ENCODE assay signal across 8 cellular contexts in genomic region chr15:40103124-40103858, GRCh38. TPM values are rescaled to one million over a fixed set of nuclear protein-coding genes. Genes with fewer than 3 reads are reported as not detected.
DNase-seq lines count a peak whose midpoint lies in the region; ATAC-seq and TF ChIP-seq lines count a peak whose summit lies in the region.

No MANE protein-coding gene starts in this region.

- no peak for ATAC-seq in HG03457 (IDR thresholded peaks at IDR 0.05; ENCODE audit: unreplicated experiment)

- H3K4me3 Mint-ChIP-seq in chondrocyte (ENCODE audit: unreplicated experiment), result peak overlapping the region; percentile 58
- no peak overlapping the region for H3K4me3 Mint-ChIP-seq in activated T-cell treated with anti-CD3 and anti-CD28 coated beads, Interleukin-2, amount 50 U/mL, for 24 hours

- H3K36me3 ChIP-seq in subcutaneous abdominal adipose tissue (ENCODE audit: control insufficient read depth in 5 of 5, insufficient read depth in 5 of 5, low read length in 5 of 5), result peaks cover 0 to 3% (median 0%) of the 10 kb centered on the region in 5 donors

- no peaks in the 10 kb centered on the region for H3K27me3 Mint-ChIP-seq in chondrocyte (ENCODE audit: low read depth)
- H3K27me3 Mint-ChIP-seq in activated T-cell treated with anti-CD3 and anti-CD28 coated beads, Interleukin-2, amount 50 U/mL, for 24 hours, result no peaks in the 10 kb centered on the region

- H3K4me3 ChIP-seq in subcutaneous abdominal adipose tissue (ENCODE audit: low read depth in 1 of 5, low read length in 5 of 5), result peak overlapping the region; percentile 9 to 46 (median 29)

- H3K27ac Mint-ChIP-seq in chondrocyte (ENCODE audit: unreplicated experiment), result peak overlapping the region; percentile 96
- H3K27ac Mint-ChIP-seq in activated T-cell treated with anti-CD3 and anti-CD28 coated beads, Interleukin-2, amount 50 U/mL, for 24 hours, result no peak overlapping the region

- no peaks in the 10 kb centered on the region for H3K9me3 Mint-ChIP-seq in chondrocyte (ENCODE audit: low read depth)
- H3K9me3 Mint-ChIP-seq in activated T-cell treated with anti-CD3 and anti-CD28 coated beads, Interleukin-2, amount 50 U/mL, for 24 hours, result no peaks in the 10 kb centered on the region

- peak overlapping the region in 4 of 5 donors; percentile 16 to 73 (median 60) for H3K9ac ChIP-seq in subcutaneous abdominal adipose tissue (ENCODE audit: low read length in 5 of 5)

- H3K27me3 ChIP-seq in subcutaneous abdominal adipose tissue (ENCODE audit: control insufficient read depth in 5 of 5, insufficient read depth in 4 of 5, low read length in 5 of 5), result no peaks in the 10 kb centered on the region

- H3K27ac ChIP-seq in subcutaneous abdominal adipose tissue (ENCODE audit: low read depth, low read length), result peak overlapping the region; percentile 81

- H3K4me1 ChIP-seq in subcutaneous abdominal adipose tissue (ENCODE audit: control insufficient read depth in 5 of 5, insufficient read depth in 5 of 5, low read length in 5 of 5), result peaks cover 41 to 98% (median 96%) of the 10 kb centered on the region in 5 donors

- DNase-seq in ELR (ENCODE audit: low read depth) (peak; percentile 51), NCI-H446 (lab: John Stamatoyannopoulos, UW) (peak; percentile 90 to 97), chondrocyte (ENCODE audit: low spot score) (peak; percentile 98), kidney glomerular epithelial cell (lab: John Stamatoyannopoulos, UW) (peak; percentile 15)
- DNase-seq in activated T-cell treated with anti-CD3 and anti-CD28 coated beads, Interleukin-2, amount 50 U/mL, for 24 hours, result no peak
- no peak for DNase-seq in activated T-cell treated with anti-CD3 and anti-CD28 coated beads, Interleukin-2, amount 50 U/mL, for 48 hours

- no peak for TF ChIP-seq CTCF in chondrocyte (IDR thresholded peaks at IDR 0.05)

- no peaks in the 10 kb centered on the region for H3K9me3 ChIP-seq in subcutaneous abdominal adipose tissue (ENCODE audit: control insufficient read depth in 5 of 5, low read length in 5 of 5)

- peaks cover 3% of the 10 kb centered on the region for H3K36me3 Mint-ChIP-seq in chondrocyte (ENCODE audit: low read depth)
- peaks cover 1% of the 10 kb centered on the region for H3K36me3 Mint-ChIP-seq in activated T-cell treated with anti-CD3 and anti-CD28 coated beads, Interleukin-2, amount 50 U/mL, for 24 hours (ENCODE audit: low read depth)

- H3K4me1 Mint-ChIP-seq in chondrocyte (ENCODE audit: low read depth), result peaks cover 98% of the 10 kb centered on the region
- peaks cover 82% of the 10 kb centered on the region for H3K4me1 Mint-ChIP-seq in activated T-cell treated with anti-CD3 and anti-CD28 coated beads, Interleukin-2, amount 50 U/mL, for 24 hours (ENCODE audit: low read depth)

RNA-seq across cellular contexts. Expression of gene BMF, which starts 5.4 kb away (rescaled TPM):
- 15.1 to 40.9 TPM (median 17.9 TPM) in 3 replicates for total RNA-seq in chondrocyte

RNA-seq across cellular contexts. Expression of gene BUB1B, which starts 57.6 kb away (rescaled TPM):
- total RNA-seq in chondrocyte, result 6.7 to 9.6 TPM (median 7.4 TPM) in 3 replicates

Comparison
In these comparisons a context has a peak if more than half of its experiments do, and no peak if none do; other contexts are left out.
1. DNase-seq: peak in ELR (single experiment), NCI-H446 (2 of 2), chondrocyte (single experiment) and kidney glomerular epithelial cell (single experiment); none in activated T-cell treated with anti-CD3 and anti-CD28 coated beads, Interleukin-2, amount 50 U/mL, for 24 hours (single experiment) and activated T-cell treated with anti-CD3 and anti-CD28 coated beads, Interleukin-2, amount 50 U/mL, for 48 hours (0 of 2).